In the genomic region with DNA sequence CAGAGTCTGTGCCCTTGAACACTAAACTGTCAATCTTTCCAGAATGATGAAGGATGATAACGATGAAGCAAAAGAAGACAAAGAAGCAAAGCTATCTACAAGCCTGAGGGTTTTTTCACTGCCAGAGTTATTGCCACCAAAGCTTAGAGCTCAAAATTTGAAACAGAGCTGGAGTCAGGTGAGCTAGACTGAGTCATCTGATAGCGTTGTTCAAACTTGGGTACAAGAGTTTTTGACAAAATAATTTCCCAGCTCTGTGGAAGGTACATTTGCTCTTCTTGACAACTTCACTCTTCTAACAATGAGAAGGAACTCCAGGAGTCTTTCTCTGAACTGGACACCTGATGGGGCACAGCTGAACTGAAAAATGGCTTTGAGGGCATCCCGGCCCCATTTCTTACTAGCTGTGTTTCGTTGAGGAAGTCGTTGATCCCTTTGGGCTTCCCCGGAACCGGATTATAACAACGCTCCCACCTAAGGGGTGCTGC, we compare ENCODE assay signal across 8 cellular contexts. TPM values are rescaled to one million over a fixed set of nuclear protein-coding genes. Genes with fewer than 3 reads are reported as not detected.
DNase-seq lines count a peak whose midpoint lies in the region; ATAC-seq lines count a peak whose summit lies in the region.

No MANE protein-coding gene starts in this region.

- no peaks in the 10 kb centered on the region for H3K27me3 Mint-ChIP-seq in CD4-positive, CD25-positive, alpha-beta regulatory T cell
- H3K27me3 Mint-ChIP-seq in T-cell = no peaks in the 10 kb centered on the region

- peak in 2 of 3 donors; percentile 4 to 48 for DNase-seq in CD4-positive, CD25-positive, alpha-beta regulatory T cell
- DNase-seq in T-cell (peak in 2 of 34 experiments; percentile 1 to 8), right cardiac atrium (no peak), GDM1 (lab: John Stamatoyannopoulos, UW) (no peak), SKM-1 (lab: John Stamatoyannopoulos, UW; ENCODE audit: unreplicated experiment) (no peak)

- H3K9me3 Mint-ChIP-seq in CD4-positive, CD25-positive, alpha-beta regulatory T cell = peaks cover 0 to 1% (median 0%) of the 10 kb centered on the region in 7 donors
- H3K9me3 Mint-ChIP-seq in T-cell = no peaks in the 10 kb centered on the region

- H3K4me3 ChIP-seq in CD4-positive, CD25-positive, alpha-beta regulatory T cell (ENCODE audit: low read depth, low read length) = peak overlapping the region; percentile 93
- H3K4me3 ChIP-seq in right cardiac atrium (ENCODE audit: low read length) (peak overlapping the region; percentile 49), skeletal muscle tissue (ENCODE audit: low read length in 3 of 3) (peak overlapping the region; percentile 92 to 97 (median 94))

- H3K27ac Mint-ChIP-seq in CD4-positive, CD25-positive, alpha-beta regulatory T cell = peak overlapping the region in 2 of 3 donors; percentile 97 to 99
- peak overlapping the region; percentile 97 to 98 for H3K27ac Mint-ChIP-seq in T-cell

- peaks cover 25% of the 10 kb centered on the region for H3K4me1 ChIP-seq in CD4-positive, CD25-positive, alpha-beta regulatory T cell (ENCODE audit: control insufficient read depth, insufficient read depth, low read length, poor library complexity, severe bottlenecking)
- H3K4me1 ChIP-seq in right cardiac atrium (ENCODE audit: control insufficient read depth, insufficient read depth, low read length) = no peaks in the 10 kb centered on the region
- H3K4me1 ChIP-seq in skeletal muscle tissue (ENCODE audit: control insufficient read depth in 3 of 3, insufficient read depth in 3 of 3, low read length in 3 of 3) = peaks cover 4 to 11% (median 6%) of the 10 kb centered on the region in 3 donors

- intact Hi-C loops in right cardiac atrium (cut with DNase I) = no loop called here

- WGBS in right cardiac atrium = 7% methylated on average over 8 of the region's 8 CpGs

- no peaks in the 10 kb centered on the region for H3K27me3 ChIP-seq in CD4-positive, CD25-positive, alpha-beta regulatory T cell (ENCODE audit: control insufficient read depth, insufficient read depth, low read length)
- H3K27me3 ChIP-seq in right cardiac atrium (ENCODE audit: control insufficient read depth, insufficient read depth) (no peaks in the 10 kb centered on the region), skeletal muscle tissue (ENCODE audit: control insufficient read depth in 3 of 3, insufficient read depth in 3 of 3, low read length in 3 of 3) (no peaks in the 10 kb centered on the region)

- peak overlapping the region; percentile 90 to 99 (median 94) for H3K9ac ChIP-seq in skeletal muscle tissue (ENCODE audit: low read depth in 1 of 3, low read length in 3 of 3)

- POLR2A ChIA-PET in T-cell (lab: Charles Lee) = interaction anchor here in 1 of 2 donors (0.5 kb wide), 1 partner anchor 52 kb away, joined by 7 read pairs; no protein-coding TSS in a partner anchor

- H3K4me3 Mint-ChIP-seq in CD4-positive, CD25-positive, alpha-beta regulatory T cell = peak overlapping the region; percentile 97 to 99 (median 98)
- peak overlapping the region; percentile 88 to 96 (median 95) for H3K4me3 Mint-ChIP-seq in T-cell

- H3K27ac ChIP-seq in CD4-positive, CD25-positive, alpha-beta regulatory T cell (ENCODE audit: insufficient read depth, low read length, poor library complexity, severe bottlenecking) = peak overlapping the region; percentile 89
- peak overlapping the region; percentile 50 for H3K27ac ChIP-seq in right cardiac atrium (ENCODE audit: low read length)
- peak overlapping the region; percentile 89 for H3K27ac ChIP-seq in skeletal muscle tissue (ENCODE audit: low read depth, low read length)

- H3K36me3 ChIP-seq in CD4-positive, CD25-positive, alpha-beta regulatory T cell (ENCODE audit: control insufficient read depth, insufficient read depth, low read length) = peaks cover 3% of the 10 kb centered on the region
- peaks cover 0 to 3% (median 2%) of the 10 kb centered on the region in 3 donors for H3K36me3 ChIP-seq in skeletal muscle tissue (ENCODE audit: control insufficient read depth in 3 of 3, insufficient read depth in 3 of 3, low read length in 3 of 3)

- no peaks in the 10 kb centered on the region for H3K9me3 ChIP-seq in CD4-positive, CD25-positive, alpha-beta regulatory T cell (ENCODE audit: control insufficient read depth in 2 of 2, low read length in 2 of 2)
- H3K9me3 ChIP-seq in right cardiac atrium (ENCODE audit: control insufficient read depth, low read length) (no peaks in the 10 kb centered on the region), skeletal muscle tissue (ENCODE audit: control insufficient read depth in 3 of 3, low read length in 3 of 3) (no peaks in the 10 kb centered on the region)

- ATAC-seq in CD4-positive, CD25-positive, alpha-beta regulatory T cell (ENCODE audit: low read depth in 2 of 2) = no peak
- ATAC-seq in GM21717 (IDR thresholded peaks at IDR 0.05; ENCODE audit: unreplicated experiment) = peak; percentile 0
- no peak for ATAC-seq in T-cell (replicated peaks in 1 of 4)
- no peak for ATAC-seq in right cardiac atrium
- no peak for ATAC-seq in HG02840 (IDR thresholded peaks at IDR 0.05; ENCODE audit: low FRiP score, unreplicated experiment)

- CTCF ChIA-PET in T-cell (lab: Charles Lee) = interaction anchor here (0.6 to 1.3 kb wide), 3 partner anchors 12 to 667 kb away, joined by 3 to 4 read pairs (median 3); no protein-coding TSS in a partner anchor

- peaks cover 29 to 50% (median 33%) of the 10 kb centered on the region in 4 donors for H3K4me1 Mint-ChIP-seq in CD4-positive, CD25-positive, alpha-beta regulatory T cell
- peaks cover 38 to 43% (median 40%) of the 10 kb centered on the region in 3 donors for H3K4me1 Mint-ChIP-seq in T-cell

- H3K36me3 Mint-ChIP-seq in CD4-positive, CD25-positive, alpha-beta regulatory T cell = peaks cover 1% of the 10 kb centered on the region
- peaks cover 5% of the 10 kb centered on the region for H3K36me3 Mint-ChIP-seq in T-cell

RNA-seq across cellular contexts. Expression of a gene that starts 0.7 kb away (rescaled TPM):
- total RNA-seq in CD4-positive, CD25-positive, alpha-beta regulatory T cell = 23.4 TPM
- polyA plus RNA-seq in CD4-positive, CD25-positive, alpha-beta regulatory T cell = 10 to 100 TPM; 22.1 to 27.7 (median 23.7) TPM
- total RNA-seq in T-cell (10 to 100 TPM; 18.1 to 33.1 (median 26.0) TPM), right cardiac atrium (10 to 100 TPM; 24.7 to 42.7 (median 27.7) TPM), skeletal muscle tissue (16.2 TPM)
- 31.7 TPM for polyA plus RNA-seq in right cardiac atrium

Comparison
In these comparisons a context has a peak if more than half of its experiments do, and no peak if none do; other contexts are left out.
1. DNase-seq: peak in CD4-positive, CD25-positive, alpha-beta regulatory T cell (2 of 3); none in right cardiac atrium (0 of 3), GDM1 (single experiment) and SKM-1 (single experiment).
2. Peak in every context shown above with its lines, with median percentiles within 50 percentile points of each other: H3K27ac ChIP-seq and H3K4me3 ChIP-seq.